In the genomic region with DNA sequence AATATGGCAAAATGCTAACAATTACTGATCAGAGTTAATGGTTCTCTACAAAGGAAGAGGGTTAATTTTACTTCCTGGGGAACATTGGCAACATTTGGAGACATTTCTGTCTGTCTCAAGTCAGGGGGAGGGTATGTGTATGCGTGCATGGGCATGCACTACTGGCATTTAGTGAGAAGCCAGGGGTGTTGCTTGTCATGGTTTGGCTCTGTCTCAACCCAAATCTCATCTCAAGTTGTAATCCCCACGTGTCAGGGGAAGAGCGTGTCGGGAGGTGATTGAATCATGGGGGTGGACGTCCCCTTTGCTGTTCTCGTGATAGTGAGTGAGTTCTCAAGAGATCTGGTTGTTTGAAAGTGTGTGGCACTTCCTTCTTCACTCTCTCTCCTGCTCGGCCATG, we compare ENCODE assay signal across 22 cellular contexts.
"Had no signal": no experiment of that assay in that cellular context is flagged by ENCODE, and none has a peak within 500 bp of the region (broad histone marks: within the 10 kb centered on the region; RNA-seq: fewer than 3 reads in every experiment).

No MANE protein-coding gene starts in this region.

- H3K36me3 ChIP-seq: MG63, SJSA1 had no signal

- H3K9me3 Mint-ChIP-seq: IgD-negative memory B cell had no signal

- H3K9me3 ChIP-seq: MG63, SJSA1 had no signal

- H3K4me1 ChIP-seq: SJSA1 had no signal

- H3K27ac ChIP-seq: SJSA1, SK-N-MC had no signal

- FAIRE-seq: HepG2, RCC 7860 had no signal

- H3K27ac Mint-ChIP-seq: IgD-negative memory B cell had no signal

- DNase-seq: KBM-7, MG63, NCI-H1092, NCI-H1105 treated with DMSO at 0.1 percent for 48 hours, NCI-H1417 treated with DMSO at 0.1 percent for 48 hours, NCI-H146, NCI-H1694 treated with DMSO at 0.1 percent for 48 hours, NCI-H1930, NCI-H2081, NCI-H2107, NCI-H2227 treated with DMSO at 0.1 percent for 48 hours, NCI-H524, NCI-H748 treated with DMSO at 0.1 percent for 48 hours, Right ventricle myocardium superior, RPMI8226, SIG-M5, SW 1271 had no signal

- H3K27me3 Mint-ChIP-seq: IgD-negative memory B cell had no signal

- H3K4me3 Mint-ChIP-seq: IgD-negative memory B cell had no signal

- H3K36me3 Mint-ChIP-seq: IgD-negative memory B cell had no signal

- H3K27me3 ChIP-seq: MG63, SJSA1 had no signal

- H3K4me3 ChIP-seq: MG63, SJSA1, SK-N-MC had no signal
